In the genomic region with DNA sequence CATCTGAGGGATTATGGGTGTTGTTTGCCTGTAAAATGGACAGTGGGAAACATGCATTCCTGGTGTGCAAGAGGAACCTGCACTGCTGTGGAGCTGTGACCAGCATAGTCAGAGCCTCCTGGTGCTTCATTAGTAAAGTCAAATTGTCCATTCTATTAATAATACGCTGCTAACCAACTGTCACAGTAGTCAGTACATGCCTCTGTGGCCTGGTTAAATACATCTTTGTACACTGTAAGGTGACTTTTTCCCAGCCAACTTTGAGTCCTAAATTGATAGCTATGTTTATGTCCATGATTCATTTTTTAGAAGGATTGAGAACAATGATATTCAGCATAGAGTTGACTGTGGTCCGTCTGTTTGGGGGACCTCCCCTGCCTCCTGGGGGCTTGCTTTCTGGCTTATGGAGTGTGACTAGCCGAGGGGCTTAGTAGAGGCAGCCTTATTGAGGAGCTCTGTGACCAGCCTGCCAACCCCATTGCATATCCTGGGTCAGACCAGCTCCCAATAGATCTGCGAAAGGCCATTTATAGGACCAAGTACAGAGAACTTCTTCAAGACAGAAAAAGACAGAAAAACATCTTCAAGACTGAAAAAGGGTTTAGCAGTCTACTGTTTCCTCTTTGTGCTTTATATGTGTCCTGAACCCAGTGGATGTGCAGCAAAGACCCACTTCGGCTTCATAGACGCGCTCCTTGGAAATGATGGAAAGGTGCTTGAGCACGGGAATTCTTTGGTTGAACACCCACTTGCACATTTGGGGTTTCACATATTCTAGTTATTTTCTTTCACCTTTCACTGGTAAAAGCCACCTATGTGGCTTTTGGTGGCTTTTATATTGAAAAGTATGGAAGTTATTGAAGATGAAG, we compare ENCODE assay signal across 16 cellular contexts. TPM values are rescaled to one million over a fixed set of nuclear protein-coding genes. Genes with fewer than 3 reads are reported as not detected.
DNase-seq lines count a peak whose midpoint lies in the region; FAIRE-seq and TF ChIP-seq lines count a peak whose summit lies in the region.
"Had no signal": no experiment of that assay in that cellular context is flagged by ENCODE, and none has a peak within 500 bp of the region (broad histone marks: within the 10 kb centered on the region; RNA-seq: fewer than 3 reads in every experiment).

No MANE protein-coding gene starts in this region.

- no peak for DNase-seq in activated T-cell treated with anti-CD3 and anti-CD28 coated beads, Interleukin-2, amount 50 U/mL, for 24 hours
- DNase-seq in activated T-cell treated with anti-CD3 and anti-CD28 coated beads, Interleukin-2, amount 50 U/mL, for 48 hours: no peak
- no peak for DNase-seq in GM19239 (ENCODE audit: insufficient read length, low spot score)
- no peak for DNase-seq in sigmoid colon
- DNase-seq in GM19238 (ENCODE audit: insufficient read length, low spot score): no peak
- DNase-seq in COLO668 (lab: John Stamatoyannopoulos, UW; ENCODE audit: unreplicated experiment): no peak
- no peak for DNase-seq in NCI-H524 (lab: John Stamatoyannopoulos, UW)
- DNase-seq: ACHN; activated gamma-delta T cell treated with Interleukin-2 at 50 U/mL for 16 hours; NCI-H1092 treated with DMSO at 0.1 percent for 48 hours; stimulated activated naive CD8-positive, alpha-beta T cell treated with anti-CD3 and anti-CD28 coated beads, Interleukin-15, amount 100 ng/mL, for 72 hours had no signal

- H3K27me3 Mint-ChIP-seq in activated T-cell treated with anti-CD3 and anti-CD28 coated beads, Interleukin-2, amount 50 U/mL, for 24 hours: no peaks in the 10 kb centered on the region
- H3K27me3 Mint-ChIP-seq in activated naive CD8-positive, alpha-beta T cell: no peaks in the 10 kb centered on the region
- H3K27me3 Mint-ChIP-seq: stimulated activated naive CD8-positive, alpha-beta T cell treated with anti-CD3 and anti-CD28 coated beads, Interleukin-15, amount 100 ng/mL, for 72 hours had no signal

- peak; percentile 75 for FAIRE-seq in GM19239 (lab: Jason Lieb, UNC)
- FAIRE-seq: K562, urothelium cell line had no signal

- intact Hi-C loops in sigmoid colon (cut with DNase I): no loop called here

- H3K36me3 ChIP-seq in sigmoid colon: no peaks in the 10 kb centered on the region
- H3K36me3 ChIP-seq: breast epithelium, left lung had no signal

- TF ChIP-seq EP300 in sigmoid colon (IDR thresholded peaks at IDR 0.05): no peak

- no peaks in the 10 kb centered on the region for H3K27me3 ChIP-seq in sigmoid colon
- H3K27me3 ChIP-seq: breast epithelium, left lung had no signal

- no peak for TF ChIP-seq CTCF in sigmoid colon (IDR thresholded peaks at IDR 0.05)

- H3K4me3 Mint-ChIP-seq in activated T-cell treated with anti-CD3 and anti-CD28 coated beads, Interleukin-2, amount 50 U/mL, for 24 hours: peak overlapping the region; percentile 96
- peak overlapping the region; percentile 85 for H3K4me3 Mint-ChIP-seq in activated naive CD8-positive, alpha-beta T cell

- H3K9me3 ChIP-seq in sigmoid colon: no peaks in the 10 kb centered on the region
- H3K9me3 ChIP-seq: breast epithelium, left lung had no signal

- peaks cover 0 to 45% (median 23%) of the 10 kb centered on the region in 4 donors for H3K4me1 ChIP-seq in sigmoid colon
- H3K4me1 ChIP-seq: breast epithelium had no signal

- H3K4me1 Mint-ChIP-seq in activated T-cell treated with anti-CD3 and anti-CD28 coated beads, Interleukin-2, amount 50 U/mL, for 24 hours (ENCODE audit: low read depth): peaks cover 81% of the 10 kb centered on the region
- peaks cover 86% of the 10 kb centered on the region for H3K4me1 Mint-ChIP-seq in activated naive CD8-positive, alpha-beta T cell (ENCODE audit: low read depth)

- no peaks in the 10 kb centered on the region for H3K9me3 Mint-ChIP-seq in activated T-cell treated with anti-CD3 and anti-CD28 coated beads, Interleukin-2, amount 50 U/mL, for 24 hours
- no peaks in the 10 kb centered on the region for H3K9me3 Mint-ChIP-seq in activated naive CD8-positive, alpha-beta T cell (ENCODE audit: low read depth)
- H3K9me3 Mint-ChIP-seq: stimulated activated naive CD8-positive, alpha-beta T cell treated with anti-CD3 and anti-CD28 coated beads, Interleukin-15, amount 100 ng/mL, for 72 hours had no signal

- no peak overlapping the region for H3K4me3 ChIP-seq in sigmoid colon
- H3K4me3 ChIP-seq: K562 had no signal

- H3K27ac Mint-ChIP-seq in activated T-cell treated with anti-CD3 and anti-CD28 coated beads, Interleukin-2, amount 50 U/mL, for 24 hours: peak overlapping the region; percentile 97
- peak overlapping the region; percentile 89 for H3K27ac Mint-ChIP-seq in activated naive CD8-positive, alpha-beta T cell

- peaks cover 84% of the 10 kb centered on the region for H3K36me3 Mint-ChIP-seq in activated T-cell treated with anti-CD3 and anti-CD28 coated beads, Interleukin-2, amount 50 U/mL, for 24 hours (ENCODE audit: low read depth)
- peaks cover 15% of the 10 kb centered on the region for H3K36me3 Mint-ChIP-seq in activated naive CD8-positive, alpha-beta T cell

- no peak for TF ChIP-seq POLR2A in sigmoid colon (IDR thresholded peaks at IDR 0.05)

- peak overlapping the region in 3 of 4 donors; percentile 14 to 83 (median 64) for H3K27ac ChIP-seq in sigmoid colon

- 92% methylated on average over 8 of the region's 8 CpGs for WGBS in sigmoid colon, 2 donors

RNA-seq across cellular contexts. Expression of gene GPR183, which starts 4.3 kb away (rescaled TPM):
- 10 to 100 TPM; 30.9 to 36.4 (median 33.2) TPM for total RNA-seq in sigmoid colon
- polyA plus RNA-seq in sigmoid colon: 10 to 100 TPM in 2 of 3 donors, 1 to 10 TPM in 1; 4.8 to 20.2 (median 10.4) TPM

RNA-seq across cellular contexts. Expression of gene GPR18, which starts 44.7 kb away (rescaled TPM):
- total RNA-seq in sigmoid colon: under 1 TPM in 1 of 4 donors, not detected in 3; 0.83 TPM
- polyA plus RNA-seq in sigmoid colon: 1 to 10 TPM in 1 of 3 donors, not detected in 2; 7.5 TPM
- total RNA-seq: K562 had no signal
